Comparison of ENCODE assay signal across 1 cellular context in genomic region chr7:92246363-92247101, GRCh38.
TF ChIP-seq lines count a peak whose summit lies in the region.

No MANE protein-coding gene starts in this region.

TF ChIP-seq in K562, 482 proteins besides CTCF, POLR2A, EP300 and RAD21 (continued from another document and continues in another):
- TF ChIP-seq FOXP4 (CRISPR knock-in tag; IDR thresholded peaks at IDR 0.05; ENCODE audit: borderline replicate concordance) (no peak), ZEB2 (IDR thresholded peaks at IDR 0.05) (0 out of 2 replicates have a peak, but pooled peaks have one; percentile 8), NRF1 (conservative IDR thresholded peaks at IDR 0.05 in 1 of 2, IDR thresholded peaks at IDR 0.05 in 1 of 2) (peak; percentile 22 to 38; a peak in 2 of 4 replicates), E2F1 (CRISPR knock-in tag; IDR thresholded peaks at IDR 0.05) (no peak), ZNF431 (CRISPR knock-in tag; IDR thresholded peaks at IDR 0.05) (0 out of 2 replicates have a peak, but pooled peaks have one; percentile 40), LARP7 (IDR thresholded peaks at IDR 0.05) (no peak), ETV5 (CRISPR knock-in tag; IDR thresholded peaks at IDR 0.05; ENCODE audit: low read depth) (no peak; the same call in 1 of the 2 replicates), CEBPG (CRISPR knock-in tag; IDR thresholded peaks at IDR 0.05) (no peak), CEBPG (tag; conservative IDR thresholded peaks at IDR 0.05 in 1 of 2, IDR thresholded peaks at IDR 0.05 in 1 of 2) (no peak), PCBP1 (IDR thresholded peaks at IDR 0.05; ENCODE audit: low read depth, low read length, poor library complexity, severe bottlenecking) (peak; percentile 11), CREM (IDR thresholded peaks at IDR 0.05; ENCODE audit: low read depth) (no peak), RUNX1 (IDR thresholded peaks at IDR 0.05; ENCODE audit: low read depth) (no peak), XRCC5 (IDR thresholded peaks at IDR 0.05; ENCODE audit: low read depth, low read length) (0 out of 2 replicates have a peak, but pooled peaks have one; percentile 27), MYC (IDR thresholded peaks at IDR 0.05; ENCODE audit: low read depth, low read length) (no peak), MYC (CRISPR knock-in tag; IDR thresholded peaks at IDR 0.05; ENCODE audit: borderline replicate concordance, low read depth) (no peak), KDM2B (CRISPR knock-in tag; IDR thresholded peaks at IDR 0.05) (no peak), PREB (CRISPR knock-in tag; IDR thresholded peaks at IDR 0.05) (no peak), ZBTB7A (IDR thresholded peaks at IDR 0.05; ENCODE audit: borderline replicate concordance, control insufficient read depth, low read depth, low read length) (0 out of 2 replicates have a peak, but pooled peaks have one; percentile 6), ZNF134 (CRISPR knock-in tag; conservative IDR thresholded peaks at IDR 0.05) (no peak), SP2 (IDR thresholded peaks at IDR 0.05; ENCODE audit: extremely low read depth, low read depth, low read length, poor library complexity, severe bottlenecking) (no peak), HMGXB4 (CRISPR knock-in tag; IDR thresholded peaks at IDR 0.05) (peak; percentile 85), ZBTB8A (IDR thresholded peaks at IDR 0.05; ENCODE audit: partially characterized antibody) (no peak), RREB1 (CRISPR knock-in tag; IDR thresholded peaks at IDR 0.05) (0 out of 2 replicates have a peak, but pooled peaks have one; percentile 10), FOSL1 (tag; conservative IDR thresholded peaks at IDR 0.05) (no peak), FOXK1 (CRISPR knock-in tag; IDR thresholded peaks at IDR 0.05; ENCODE audit: borderline replicate concordance) (peak; percentile 39; the same call in 1 of the 2 replicates), MAZ (CRISPR knock-in tag; conservative IDR thresholded peaks at IDR 0.05 in 1 of 2, IDR thresholded peaks at IDR 0.05 in 1 of 2) (peak in 1 of 2 experiments; percentile 2; a peak in 1 of 4 replicates), CTBP1 (IDR thresholded peaks at IDR 0.05; ENCODE audit: borderline replicate concordance) (peak; percentile 47), ZC3H11A (IDR thresholded peaks at IDR 0.05; ENCODE audit: low read depth, low read length) (no peak), KHSRP (IDR thresholded peaks at IDR 0.05) (no peak), E2F4 (CRISPR knock-in tag; IDR thresholded peaks at IDR 0.05; ENCODE audit: low read depth) (peak; percentile 50; the same call in 1 of the 2 replicates), HDAC1 (IDR thresholded peaks at IDR 0.05) (peak in 1 of 2 experiments; percentile 24; a peak in 1 of 4 replicates), TFE3 (CRISPR knock-in tag; IDR thresholded peaks at IDR 0.05) (no peak), NKRF (IDR thresholded peaks at IDR 0.05; ENCODE audit: borderline replicate concordance) (0 out of 2 replicates have a peak, but pooled peaks have one; percentile 12), E2F6 (IDR thresholded peaks at IDR 0.05; ENCODE audit: borderline replicate concordance in 1 of 2, extremely low read depth in 1 of 2, insufficient read depth in 1 of 2, insufficient read length in 1 of 2, low read depth in 1 of 2, low read length in 1 of 2, poor library complexity in 1 of 2, severe bottlenecking in 1 of 2) (peak; percentile 4 to 8), NR4A1 (CRISPR knock-in tag; IDR thresholded peaks at IDR 0.05) (no peak), NR4A1 (tag; IDR thresholded peaks at IDR 0.05) (no peak)
